In the genomic region with DNA sequence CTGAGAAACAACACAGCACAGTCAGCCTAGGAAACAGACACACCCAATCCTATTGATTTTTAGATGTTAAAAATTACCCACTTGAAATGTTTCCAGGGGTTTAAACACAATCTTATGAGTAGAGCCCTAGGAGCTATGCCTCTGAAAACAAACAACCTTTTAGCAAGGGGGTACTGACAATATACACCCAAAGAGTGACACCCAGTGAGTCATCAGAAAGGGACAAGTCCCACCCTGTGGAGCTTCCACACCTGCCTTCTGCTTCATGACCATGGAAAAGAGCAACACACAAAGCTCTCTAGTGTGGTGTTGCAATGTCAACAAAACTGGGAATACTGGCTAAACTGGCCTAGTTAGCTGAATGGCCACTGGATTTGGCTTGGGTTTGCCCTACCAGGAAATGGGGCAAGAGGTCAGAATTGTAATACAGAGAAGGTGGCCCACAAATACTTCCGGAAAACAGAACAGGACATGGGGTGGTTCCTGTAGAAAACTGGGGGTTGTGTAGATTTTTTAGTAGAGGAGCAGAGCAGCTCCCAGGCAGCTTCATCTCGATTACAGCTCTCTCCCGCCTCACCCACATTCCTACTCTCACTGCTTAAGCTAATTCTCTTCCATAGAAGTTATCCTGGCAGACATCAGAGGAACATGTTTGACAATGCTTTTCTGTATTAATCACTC, we compare ENCODE assay signal across 1 cellular context.
TF ChIP-seq lines count a peak whose summit lies in the region.

No MANE protein-coding gene starts in this region.

TF ChIP-seq in HCT116, 20 proteins besides CTCF, POLR2A, EP300 and RAD21 (continued from another document):
- TF ChIP-seq REST (IDR thresholded peaks at IDR 0.05; ENCODE audit: low read depth) (no peak), ELF1 (IDR thresholded peaks at IDR 0.05; ENCODE audit: borderline replicate concordance, low read depth) (peak; percentile 53), EZH2 (IDR thresholded peaks at IDR 0.05) (no peak), ZNF274 (IDR thresholded peaks at IDR 0.05; ENCODE audit: low read depth, low read length) (no peak)
